Comparison of ENCODE assay signal across 30 cellular contexts in genomic region chr7:24670782-24671181, GRCh38.
"Had no signal": no experiment of that assay in that cellular context is flagged by ENCODE, and none has a peak within 500 bp of the region (broad histone marks: within the 10 kb centered on the region; RNA-seq: fewer than 3 reads in every experiment).

No MANE protein-coding gene starts in this region.

- FAIRE-seq: astrocyte, bronchial epithelial cell had no signal

- DNase-seq: activated CD4-positive, alpha-beta memory T cell treated with anti-CD3 and anti-CD28 coated beads, Interleukin-2, amount 10 ng/mL, durations not matched to agents 7 days and 5 days; activated CD4-positive, alpha-beta T cell treated with anti-CD3 and anti-CD28 coated beads for 1 hour; activated CD4-positive, alpha-beta T cell treated with anti-CD3 and anti-CD28 coated beads for 4 hours; activated CD4-positive, alpha-beta T cell treated with anti-CD3 and anti-CD28 coated beads, Interleukin-2, amount 10 ng/mL, durations not matched to agents 7 days and 5 days; activated CD4-positive, alpha-beta T cell treated with anti-CD3 and anti-CD28 coated beads, Interleukin-2, amount 50 U/mL, for 4 hours; activated CD8-positive, alpha-beta memory T cell treated with anti-CD3 and anti-CD28 coated beads, Interleukin-2, amount 50 U/mL, for 48 hours; activated gamma-delta T cell; activated naive CD4-positive, alpha-beta T cell; activated naive CD4-positive, alpha-beta T cell treated with anti-CD3 and anti-CD28 coated beads, Interleukin-2, amount 10 ng/mL, durations not matched to agents 7 days and 5 days; activated T-cell treated with anti-CD3 and anti-CD28 coated beads for 4 hours; activated T-cell treated with anti-CD3 and anti-CD28 coated beads, Interleukin-2, amount 50 U/mL, for 24 hours; activated T-cell treated with anti-CD3 and anti-CD28 coated beads, Interleukin-2, amount 50 U/mL, for 72 hours; amniotic stem cell; anterior cingulate cortex; brain microvascular endothelial cell; dorsolateral prefrontal cortex; effector memory CD4-positive, alpha-beta T cell; endodermal cell; erythroblast; foreskin keratinocyte; gastrocnemius medialis; heart right ventricle; T-helper 2 cell had no signal

- ATAC-seq: activated naive CD4-positive, alpha-beta T cell treated with anti-CD3 and anti-CD28 coated beads, Interleukin-2, amount 50 U/mL, for 72 hours; activated T-cell treated with anti-CD3 and anti-CD28 coated beads, Interleukin-2, amount 50 U/mL, for 72 hours; foreskin keratinocyte; gastrocnemius medialis; heart right ventricle had no signal

- H3K4me1 ChIP-seq: esophagus muscularis mucosa had no signal

- H3K9me3 ChIP-seq: esophagus muscularis mucosa, gastrocnemius medialis, heart right ventricle had no signal

- H3K4me3 ChIP-seq: coronary artery, dorsolateral prefrontal cortex, esophagus muscularis mucosa, gastrocnemius medialis, heart right ventricle had no signal

- H3K27ac ChIP-seq: brain microvascular endothelial cell, coronary artery, dorsolateral prefrontal cortex, esophagus muscularis mucosa, foreskin keratinocyte, gastrocnemius medialis, heart right ventricle had no signal

- H3K9me3 Mint-ChIP-seq: activated CD4-positive, alpha-beta memory T cell treated with anti-CD3 and anti-CD28 coated beads, Interleukin-2, amount 10 ng/mL, durations not matched to agents 7 days and 5 days; activated CD4-positive, alpha-beta T cell treated with anti-CD3 and anti-CD28 coated beads, Interleukin-2, amount 10 ng/mL, durations not matched to agents 7 days and 5 days; activated naive CD4-positive, alpha-beta T cell treated with anti-CD3 and anti-CD28 coated beads, Interleukin-2, amount 10 ng/mL, durations not matched to agents 7 days and 5 days; activated naive CD4-positive, alpha-beta T cell treated with anti-CD3 and anti-CD28 coated beads, Interleukin-2, amount 50 U/mL, for 72 hours; activated T-cell treated with anti-CD3 and anti-CD28 coated beads, Interleukin-2, amount 50 U/mL, for 24 hours; activated T-cell treated with anti-CD3 and anti-CD28 coated beads, Interleukin-2, amount 50 U/mL, for 72 hours; central memory CD8-positive, alpha-beta T cell; dendritic cell treated with granulocyte-macrophage colony-stimulating factor and Interleukin-4, amounts not matched to agents 40 ng/mL and 50 ng/mL, for 4 days had no signal

- H3K36me3 Mint-ChIP-seq: activated naive CD4-positive, alpha-beta T cell treated with anti-CD3 and anti-CD28 coated beads, Interleukin-2, amount 10 ng/mL, durations not matched to agents 7 days and 5 days; activated naive CD4-positive, alpha-beta T cell treated with anti-CD3 and anti-CD28 coated beads, Interleukin-2, amount 50 U/mL, for 72 hours had no signal

- H3K27ac Mint-ChIP-seq: activated CD4-positive, alpha-beta memory T cell treated with anti-CD3 and anti-CD28 coated beads, Interleukin-2, amount 10 ng/mL, durations not matched to agents 7 days and 5 days; activated CD4-positive, alpha-beta T cell treated with anti-CD3 and anti-CD28 coated beads, Interleukin-2, amount 10 ng/mL, durations not matched to agents 7 days and 5 days; activated naive CD4-positive, alpha-beta T cell treated with anti-CD3 and anti-CD28 coated beads, Interleukin-2, amount 10 ng/mL, durations not matched to agents 7 days and 5 days; activated naive CD4-positive, alpha-beta T cell treated with anti-CD3 and anti-CD28 coated beads, Interleukin-2, amount 50 U/mL, for 72 hours; activated T-cell treated with anti-CD3 and anti-CD28 coated beads, Interleukin-2, amount 50 U/mL, for 24 hours; activated T-cell treated with anti-CD3 and anti-CD28 coated beads, Interleukin-2, amount 50 U/mL, for 72 hours; dendritic cell treated with granulocyte-macrophage colony-stimulating factor and Interleukin-4, amounts not matched to agents 40 ng/mL and 50 ng/mL, for 4 days; endodermal cell had no signal

- H3K4me1 Mint-ChIP-seq: activated CD4-positive, alpha-beta memory T cell treated with anti-CD3 and anti-CD28 coated beads, Interleukin-2, amount 10 ng/mL, durations not matched to agents 7 days and 5 days; activated CD4-positive, alpha-beta T cell treated with anti-CD3 and anti-CD28 coated beads, Interleukin-2, amount 10 ng/mL, durations not matched to agents 7 days and 5 days; activated naive CD4-positive, alpha-beta T cell treated with anti-CD3 and anti-CD28 coated beads, Interleukin-2, amount 10 ng/mL, durations not matched to agents 7 days and 5 days had no signal

- H3K27me3 Mint-ChIP-seq: activated CD4-positive, alpha-beta memory T cell treated with anti-CD3 and anti-CD28 coated beads, Interleukin-2, amount 10 ng/mL, durations not matched to agents 7 days and 5 days; activated CD4-positive, alpha-beta T cell treated with anti-CD3 and anti-CD28 coated beads, Interleukin-2, amount 10 ng/mL, durations not matched to agents 7 days and 5 days; activated naive CD4-positive, alpha-beta T cell treated with anti-CD3 and anti-CD28 coated beads, Interleukin-2, amount 10 ng/mL, durations not matched to agents 7 days and 5 days; activated T-cell treated with anti-CD3 and anti-CD28 coated beads, Interleukin-2, amount 50 U/mL, for 24 hours; central memory CD8-positive, alpha-beta T cell; dendritic cell treated with granulocyte-macrophage colony-stimulating factor and Interleukin-4, amounts not matched to agents 40 ng/mL and 50 ng/mL, for 4 days had no signal

- H3K4me3 Mint-ChIP-seq: activated CD4-positive, alpha-beta memory T cell treated with anti-CD3 and anti-CD28 coated beads, Interleukin-2, amount 10 ng/mL, durations not matched to agents 7 days and 5 days; activated CD4-positive, alpha-beta T cell treated with anti-CD3 and anti-CD28 coated beads, Interleukin-2, amount 10 ng/mL, durations not matched to agents 7 days and 5 days; activated naive CD4-positive, alpha-beta T cell treated with anti-CD3 and anti-CD28 coated beads, Interleukin-2, amount 10 ng/mL, durations not matched to agents 7 days and 5 days; activated T-cell treated with anti-CD3 and anti-CD28 coated beads, Interleukin-2, amount 50 U/mL, for 24 hours; activated T-cell treated with anti-CD3 and anti-CD28 coated beads, Interleukin-2, amount 50 U/mL, for 72 hours; central memory CD8-positive, alpha-beta T cell; dendritic cell treated with granulocyte-macrophage colony-stimulating factor and Interleukin-4, amounts not matched to agents 40 ng/mL and 50 ng/mL, for 4 days; endodermal cell had no signal
